Comparison of ENCODE assay signal across 26 cellular contexts in genomic region chr4:64508089-64508488, GRCh38.
"Had no signal": no experiment of that assay in that cellular context is flagged by ENCODE, and none has a peak within 500 bp of the region (broad histone marks: within the 10 kb centered on the region; RNA-seq: fewer than 3 reads in every experiment).

No MANE protein-coding gene starts in this region.

- H3K36me3 ChIP-seq: stomach, suprapubic skin, thoracic aorta, thyroid gland, tibial artery, tibial nerve, transverse colon, upper lobe of left lung, upper lobe of right lung, uterus, vagina had no signal

- FAIRE-seq: urothelium cell line had no signal

- H3K27me3 ChIP-seq: stomach, suprapubic skin, testis, thyroid gland, tibial artery, tibial nerve, transverse colon, upper lobe of left lung, upper lobe of right lung, uterus, vagina had no signal

- H3K4me1 ChIP-seq: stomach, suprapubic skin, testis, thyroid gland, tibial artery, tibial nerve, transverse colon, upper lobe of left lung, upper lobe of right lung, uterus, vagina had no signal

- H3K9me3 ChIP-seq: stomach, suprapubic skin, testis, thoracic aorta, thyroid gland, tibial artery, transverse colon, upper lobe of left lung, upper lobe of right lung, uterus, vagina had no signal

- H3K27ac ChIP-seq: stomach, suprapubic skin, testis, thoracic aorta, thyroid gland, tibial artery, tibial nerve, transverse colon, upper lobe of left lung, upper lobe of right lung, uterus, vagina had no signal

- H3K4me3 ChIP-seq: stomach, suprapubic skin, testis, thoracic aorta, thyroid gland, tibial artery, tibial nerve, transverse colon, upper lobe of left lung, upper lobe of right lung, uterus, vagina had no signal

- DNase-seq: stimulated activated CD4-positive, alpha-beta T cell treated with anti-CD3 and anti-CD28 coated beads, Interleukin-2, amount 100 ng/mL, for 48 hours; stimulated activated CD4-positive, alpha-beta T cell treated with anti-CD3 and anti-CD28 coated beads, Interleukin-4, amount 100 ng/mL, for 1 hour; stimulated activated CD4-positive, alpha-beta T cell treated with anti-CD3 and anti-CD28 coated beads, Interleukin-4, amount 100 ng/mL, for 24 hours; stimulated activated CD8-positive, alpha-beta memory T cell treated with anti-CD3 and anti-CD28 coated beads, Interleukin-4, amount 100 ng/mL, for 48 hours; stimulated activated naive B cell treated with anti-CD40 and anti-IgM and Interleukin-4, amounts not matched to agents 10 μg/mL and 1 μg/mL and 100 μg/mL, for 72 hours; stimulated activated naive CD4-positive, alpha-beta T cell; stimulated activated naive CD4-positive, alpha-beta T cell treated with Interleukin-2 at 50 U/mL for 16 hours; stimulated activated naive CD8-positive, alpha-beta T cell treated with anti-CD3 and anti-CD28 coated beads, Interleukin-15, amount 100 ng/mL, for 72 hours; stimulated activated naive CD8-positive, alpha-beta T cell treated with anti-CD3 and anti-CD28 coated beads, Interleukin-15, Interleukin-2, amounts not matched to agents 100 U/mL and 50 U/mL, for 24 hours; stomach; substantia nigra; testis; thyroid gland; tibial artery; transverse colon; trophoblast cell; upper lobe of left lung; upper lobe of right lung; uterus had no signal

- ATAC-seq: stimulated activated effector memory CD8-positive, alpha-beta T cell treated with anti-CD3 and anti-CD28 coated beads, Interleukin-12 subunit alpha, Interleukin-12 subunit beta, amount 100 ng/mL, for 72 hours; stimulated activated memory B cell treated with anti-CD40 and anti-IgM and Interleukin-4, amounts not matched to agents 10 μg/mL and 1 μg/mL and 100 μg/mL, for 72 hours; stimulated activated naive B cell treated with anti-CD40 and anti-IgM and Interleukin-4, amounts not matched to agents 10 μg/mL and 1 μg/mL and 100 μg/mL, for 72 hours; stimulated activated naive CD8-positive, alpha-beta T cell treated with anti-CD3 and anti-CD28 coated beads, Interleukin-15, amount 100 ng/mL, for 72 hours; stimulated activated naive CD8-positive, alpha-beta T cell treated with anti-CD3 and anti-CD28 coated beads, Interleukin-15, Interleukin-2, amounts not matched to agents 100 U/mL and 50 U/mL, for 24 hours; upper lobe of right lung had no signal
